In genomic region chr12:42504049-42504448, GRCh38 we compare ENCODE assay signal across 16 cellular contexts.
DNase-seq lines count a peak whose midpoint lies in the region; ATAC-seq and TF ChIP-seq lines count a peak whose summit lies in the region.
"Had no signal": no experiment of that assay in that cellular context is flagged by ENCODE, and none has a peak within 500 bp of the region (broad histone marks: within the 10 kb centered on the region; RNA-seq: fewer than 3 reads in every experiment).

No MANE protein-coding gene starts in this region.

- no peaks in the 10 kb centered on the region for H3K27me3 Mint-ChIP-seq in nephron progenitor cell (ENCODE audit: low read depth, poor library complexity)
- peaks cover 9% of the 10 kb centered on the region for H3K27me3 Mint-ChIP-seq in activated CD8-positive, alpha-beta T cell treated with anti-CD3 and anti-CD28 coated beads, Interleukin-2, amount 10 ng/mL, durations not matched to agents 7 days and 5 days (ENCODE audit: low read depth)

- TF ChIP-seq CTCF in choroid plexus epithelial cell (conservative IDR thresholded peaks at IDR 0.05; ENCODE audit: low read depth, low read length) (no peak), nephron progenitor cell (IDR thresholded peaks at IDR 0.05) (no peak), WERI-Rb-1 (IDR thresholded peaks at IDR 0.05; ENCODE audit: low read depth, low read length) (no peak)

- H3K4me3 ChIP-seq in choroid plexus epithelial cell (ENCODE audit: low read depth, low read length) = no peak overlapping the region
- no peak overlapping the region for H3K4me3 ChIP-seq in WERI-Rb-1 (ENCODE audit: low read depth, low read length)
- no peak overlapping the region for H3K4me3 ChIP-seq in mesendoderm (ENCODE audit: low read length)
- H3K4me3 ChIP-seq: breast epithelium, heart left ventricle, skin epidermis had no signal

- H3K27me3 ChIP-seq in WERI-Rb-1 (ENCODE audit: insufficient read depth, low read depth, severe bottlenecking) (no peaks in the 10 kb centered on the region), mesendoderm (ENCODE audit: insufficient read depth, low read length, poor library complexity) (no peaks in the 10 kb centered on the region)
- H3K27me3 ChIP-seq: breast epithelium, heart left ventricle, neutrophil had no signal

- H3K9ac ChIP-seq in mesendoderm (ENCODE audit: low read length) = no peak overlapping the region

- H3K4me1 Mint-ChIP-seq in nephron progenitor cell = peaks cover 34% of the 10 kb centered on the region
- H3K4me1 Mint-ChIP-seq in activated CD8-positive, alpha-beta T cell treated with anti-CD3 and anti-CD28 coated beads, Interleukin-2, amount 10 ng/mL, durations not matched to agents 7 days and 5 days (ENCODE audit: low read depth) = no peaks in the 10 kb centered on the region

- H4K5ac ChIP-seq in mesendoderm (ENCODE audit: low read length) = no peak overlapping the region

- H3K9me3 Mint-ChIP-seq in nephron progenitor cell = no peaks in the 10 kb centered on the region
- no peaks in the 10 kb centered on the region for H3K9me3 Mint-ChIP-seq in activated CD8-positive, alpha-beta T cell treated with anti-CD3 and anti-CD28 coated beads, Interleukin-2, amount 10 ng/mL, durations not matched to agents 7 days and 5 days (ENCODE audit: insufficient read depth)
- H3K9me3 Mint-ChIP-seq: CD8-positive, alpha-beta T cell had no signal

- H3K36me3 Mint-ChIP-seq in nephron progenitor cell (ENCODE audit: low read depth) = peaks cover 4% of the 10 kb centered on the region
- no peaks in the 10 kb centered on the region for H3K36me3 Mint-ChIP-seq in activated CD8-positive, alpha-beta T cell treated with anti-CD3 and anti-CD28 coated beads, Interleukin-2, amount 10 ng/mL, durations not matched to agents 7 days and 5 days (ENCODE audit: low read depth)
- H3K36me3 Mint-ChIP-seq: CD8-positive, alpha-beta T cell had no signal

- no peaks in the 10 kb centered on the region for H3K79me1 ChIP-seq in mesendoderm (ENCODE audit: low read length)

- H2BK5ac ChIP-seq in mesendoderm (ENCODE audit: low read length) = no peak overlapping the region

- no peak overlapping the region for H3K18ac ChIP-seq in mesendoderm (ENCODE audit: low read length)

- no peaks in the 10 kb centered on the region for H3K79me2 ChIP-seq in mesendoderm (ENCODE audit: control insufficient read depth, insufficient read depth, low read length)

- no peak for ATAC-seq in activated CD8-positive, alpha-beta T cell treated with anti-CD3 and anti-CD28 coated beads, Interleukin-2, amount 10 ng/mL, durations not matched to agents 7 days and 5 days
- ATAC-seq: CD8-positive, alpha-beta T cell; left lobe of liver had no signal

- no peaks in the 10 kb centered on the region for H3K4me1 ChIP-seq in mesendoderm (ENCODE audit: control insufficient read depth, low read depth, low read length)
- H3K4me1 ChIP-seq: breast epithelium had no signal

- H3K4me2 ChIP-seq in mesendoderm (ENCODE audit: low read length) = no peak overlapping the region

- H2BK15ac ChIP-seq in mesendoderm (replicated peaks; ENCODE audit: low read depth) = no peak overlapping the region

- CTCF ChIA-PET in activated CD8-positive, alpha-beta T cell treated with anti-CD3 and anti-CD28 coated beads, Interleukin-2, amount 10 ng/mL, durations not matched to agents 7 days and 5 days (lab: Charles Lee) = no interaction called here

- H2AK5ac ChIP-seq in mesendoderm (ENCODE audit: low read length) = no peak overlapping the region

- H3K36me3 ChIP-seq in WERI-Rb-1 (no peaks in the 10 kb centered on the region), mesendoderm (ENCODE audit: control insufficient read depth, insufficient read depth, low read length) (no peaks in the 10 kb centered on the region)
- H3K36me3 ChIP-seq: breast epithelium, heart left ventricle, neutrophil had no signal

- H3K27ac Mint-ChIP-seq in nephron progenitor cell = peak overlapping the region; percentile 94
- no peak overlapping the region for H3K27ac Mint-ChIP-seq in activated CD8-positive, alpha-beta T cell treated with anti-CD3 and anti-CD28 coated beads, Interleukin-2, amount 10 ng/mL, durations not matched to agents 7 days and 5 days
- H3K27ac Mint-ChIP-seq: CD8-positive, alpha-beta T cell had no signal

- no peak overlapping the region for H3K4me3 Mint-ChIP-seq in nephron progenitor cell
- H3K4me3 Mint-ChIP-seq in activated CD8-positive, alpha-beta T cell treated with anti-CD3 and anti-CD28 coated beads, Interleukin-2, amount 10 ng/mL, durations not matched to agents 7 days and 5 days = no peak overlapping the region
- H3K4me3 Mint-ChIP-seq: CD8-positive, alpha-beta T cell had no signal

- H3K9me3 ChIP-seq in WERI-Rb-1 (ENCODE audit: severe bottlenecking) = no peaks in the 10 kb centered on the region
- H3K9me3 ChIP-seq: breast epithelium, heart left ventricle, neutrophil had no signal

- H4K8ac ChIP-seq in mesendoderm (ENCODE audit: low read depth, low read length) = no peak overlapping the region

- WGBS in mesendoderm (ENCODE audit: extremely low coverage, insufficient coverage, low lambda C conversion rate) = no CpG with 5 or more reads among the region's 5 CpGs

- no peak overlapping the region for H2BK120ac ChIP-seq in mesendoderm (ENCODE audit: low read depth, low read length)

- H3K56ac ChIP-seq in mesendoderm (ENCODE audit: low read length) = no peak overlapping the region

- DNase-seq in EL = peak; percentile 32
- DNase-seq in NCI-H1105 (lab: John Stamatoyannopoulos, UW) = peak; percentile 46
- peak; percentile 56 for DNase-seq in choroid plexus epithelial cell (ENCODE audit: low read depth)
- DNase-seq in nephron progenitor cell = no peak
- DNase-seq in WERI-Rb-1 = no peak
- no peak for DNase-seq in mesendoderm
- no peak for DNase-seq in activated CD8-positive, alpha-beta T cell treated with anti-CD3 and anti-CD28 coated beads, Interleukin-2, amount 10 ng/mL, durations not matched to agents 7 days and 5 days
- DNase-seq: activated CD8-positive, alpha-beta memory T cell treated with anti-CD3 and anti-CD28 coated beads for 24 hours; activated gamma-delta T cell treated with Interleukin-2 at 50 U/mL for 16 hours; CD8-positive, alpha-beta T cell; NCI-H524 treated with DMSO at 0.1 percent for 48 hours had no signal

- POLR2A ChIA-PET in activated CD8-positive, alpha-beta T cell treated with anti-CD3 and anti-CD28 coated beads, Interleukin-2, amount 10 ng/mL, durations not matched to agents 7 days and 5 days (lab: Charles Lee) = no interaction called here

- no peak overlapping the region for H3K4ac ChIP-seq in mesendoderm (ENCODE audit: low read depth, low read length)

- H3K23ac ChIP-seq in mesendoderm (ENCODE audit: low read length) = no peak overlapping the region

- H3K27ac ChIP-seq in WERI-Rb-1 = no peak overlapping the region
- H3K27ac ChIP-seq in mesendoderm (ENCODE audit: low read depth, low read length) = no peak overlapping the region
- H3K27ac ChIP-seq: breast epithelium, heart left ventricle, neutrophil had no signal

Comparison
In these comparisons a context has a peak if more than half of its experiments do, and no peak if none do; other contexts are left out.
1. DNase-seq: peak in EL (single experiment), NCI-H1105 (single experiment) and choroid plexus epithelial cell (single experiment); none in nephron progenitor cell (single experiment), WERI-Rb-1 (single experiment), mesendoderm (single experiment) and activated CD8-positive, alpha-beta T cell treated with anti-CD3 and anti-CD28 coated beads, Interleukin-2, amount 10 ng/mL, durations not matched to agents 7 days and 5 days (single experiment).